Comparison of ENCODE assay signal across 11 cellular contexts in genomic region chr16:30353438-30354129, GRCh38. TPM values are rescaled to one million over a fixed set of nuclear protein-coding genes. Genes with fewer than 3 reads are reported as not detected.
DNase-seq lines count a peak whose midpoint lies in the region; FAIRE-seq and TF ChIP-seq lines count a peak whose summit lies in the region.
"Had no signal": no experiment of that assay in that cellular context is flagged by ENCODE, and none has a peak within 500 bp of the region (broad histone marks: within the 10 kb centered on the region; RNA-seq: fewer than 3 reads in every experiment).

No MANE protein-coding gene starts in this region.

- H3K4me3 Mint-ChIP-seq in activated naive CD4-positive, alpha-beta T cell treated with anti-CD3 and anti-CD28 coated beads, Interleukin-2, amount 50 U/mL, for 24 hours = peak overlapping the region; percentile 92
- H3K4me3 Mint-ChIP-seq in astrocyte (ENCODE audit: unreplicated experiment) (peak overlapping the region; percentile 95), mesothelial cell of epicardium (peak overlapping the region; percentile 93)

- H3K9me3 Mint-ChIP-seq in activated naive CD4-positive, alpha-beta T cell treated with anti-CD3 and anti-CD28 coated beads, Interleukin-2, amount 50 U/mL, for 24 hours = no peaks in the 10 kb centered on the region
- H3K9me3 Mint-ChIP-seq in astrocyte (ENCODE audit: unreplicated experiment) (no peaks in the 10 kb centered on the region), mesothelial cell of epicardium (no peaks in the 10 kb centered on the region)

- peaks cover 46% of the 10 kb centered on the region for H3K79me2 ChIP-seq in astrocyte (ENCODE audit: insufficient read depth, low read length)

- H3K4me1 Mint-ChIP-seq in activated naive CD4-positive, alpha-beta T cell treated with anti-CD3 and anti-CD28 coated beads, Interleukin-2, amount 50 U/mL, for 24 hours = peaks cover 43% of the 10 kb centered on the region
- H3K4me1 Mint-ChIP-seq in astrocyte (ENCODE audit: low read depth, unreplicated experiment) (peaks cover 13% of the 10 kb centered on the region), mesothelial cell of epicardium (peaks cover 17% of the 10 kb centered on the region)

- peak overlapping the region; percentile 96 for H3K9ac ChIP-seq in astrocyte (ENCODE audit: low read length)

- H3K4me3 ChIP-seq in astrocyte (ENCODE audit: insufficient read depth, low read depth, low read length) = no peak overlapping the region
- no peak overlapping the region for H3K4me3 ChIP-seq in uterus

- FAIRE-seq in astrocyte (lab: Jason Lieb, UNC) = no peak

- no peak for TF ChIP-seq POLR2A in uterus (IDR thresholded peaks at IDR 0.05)

- intact Hi-C loops in uterus (cut with DNase I; ENCODE audit: low total_unique reads) = no loop called here

- peaks cover 4% of the 10 kb centered on the region for H3K36me3 Mint-ChIP-seq in activated naive CD4-positive, alpha-beta T cell treated with anti-CD3 and anti-CD28 coated beads, Interleukin-2, amount 50 U/mL, for 24 hours
- peaks cover 20% of the 10 kb centered on the region for H3K36me3 Mint-ChIP-seq in astrocyte (ENCODE audit: low read depth, unreplicated experiment)
- peaks cover 13% of the 10 kb centered on the region for H3K36me3 Mint-ChIP-seq in mesothelial cell of epicardium

- no peak for DNase-seq in activated naive CD4-positive, alpha-beta T cell treated with anti-CD3 and anti-CD28 coated beads, Interleukin-2, amount 50 U/mL, for 16 hours
- DNase-seq in astrocyte (ENCODE audit: low read depth) = no peak
- no peak for DNase-seq in mesothelial cell of epicardium (ENCODE audit: low spot score in 2 of 2, unreplicated experiment in 2 of 2)
- no peak for DNase-seq in uterus
- no peak for DNase-seq in NCI-H524 (lab: John Stamatoyannopoulos, UW)
- no peak for DNase-seq in midbrain (lab: John Stamatoyannopoulos, UW)
- DNase-seq in putamen (ENCODE audit: low spot score) = no peak
- DNase-seq: EL, NCI-H2171 had no signal

- TF ChIP-seq CTCF in astrocyte (IDR thresholded peaks at IDR 0.05; ENCODE audit: insufficient read depth, low read depth, low read length) (no peak), mesothelial cell of epicardium (IDR thresholded peaks at IDR 0.05; ENCODE audit: unreplicated experiment) (no peak), uterus (IDR thresholded peaks at IDR 0.05) (no peak)

- peaks cover 20% of the 10 kb centered on the region for H3K36me3 ChIP-seq in astrocyte (ENCODE audit: insufficient read depth, low read length)
- H3K36me3 ChIP-seq in uterus = no peaks in the 10 kb centered on the region

- H3K27me3 ChIP-seq in astrocyte (ENCODE audit: insufficient read depth, low read length) = no peaks in the 10 kb centered on the region
- H3K27me3 ChIP-seq in uterus = no peaks in the 10 kb centered on the region

- peaks cover 23% of the 10 kb centered on the region for H3K4me1 ChIP-seq in astrocyte (ENCODE audit: insufficient read depth, low read length)
- peaks cover 18 to 27% of the 10 kb centered on the region in 2 donors for H3K4me1 ChIP-seq in uterus

- no peaks in the 10 kb centered on the region for H3K27me3 Mint-ChIP-seq in activated naive CD4-positive, alpha-beta T cell treated with anti-CD3 and anti-CD28 coated beads, Interleukin-2, amount 50 U/mL, for 24 hours
- H3K27me3 Mint-ChIP-seq in astrocyte (ENCODE audit: low read depth, unreplicated experiment) = no peaks in the 10 kb centered on the region
- no peaks in the 10 kb centered on the region for H3K27me3 Mint-ChIP-seq in mesothelial cell of epicardium (ENCODE audit: low read depth)

- peaks cover 36% of the 10 kb centered on the region for H4K20me1 ChIP-seq in astrocyte (ENCODE audit: insufficient read depth, low read length)

- H3K9me3 ChIP-seq in astrocyte (ENCODE audit: insufficient read depth, low read depth, low read length) (no peaks in the 10 kb centered on the region), uterus (no peaks in the 10 kb centered on the region)

- no peak overlapping the region for H2AFZ ChIP-seq in astrocyte (ENCODE audit: low read depth, low read length)

- H3K27ac Mint-ChIP-seq in activated naive CD4-positive, alpha-beta T cell treated with anti-CD3 and anti-CD28 coated beads, Interleukin-2, amount 50 U/mL, for 24 hours = no peak overlapping the region
- H3K27ac Mint-ChIP-seq in astrocyte (ENCODE audit: unreplicated experiment) (peak overlapping the region; percentile 55), mesothelial cell of epicardium (no peak overlapping the region)

- H3K4me2 ChIP-seq in astrocyte (ENCODE audit: low read length) = peak overlapping the region; percentile 96

- H3K27ac ChIP-seq in astrocyte (ENCODE audit: low read depth, low read length) (no peak overlapping the region), uterus (peak overlapping the region; percentile 94 to 95)

RNA-seq across cellular contexts. Expression of gene CD2BP2, which starts 1.5 kb away (rescaled TPM):
- 58.8 TPM in 2 replicates for total RNA-seq in astrocyte
- total RNA-seq in mesothelial cell of epicardium = 63.7 to 63.9 TPM (median 63.9 TPM) in 3 replicates
- total RNA-seq in uterus = 10 to 100 TPM; 27.9 to 74.7 (median 32.8) TPM

RNA-seq across cellular contexts. Expression of gene TBC1D10B, which starts 16.7 kb away (rescaled TPM):
- total RNA-seq in astrocyte = 50.3 and 50.8 TPM in 2 replicates
- total RNA-seq in mesothelial cell of epicardium = 59.6 to 64.1 TPM (median 64.0 TPM) in 3 replicates
- 10 to 100 TPM; 20.7 to 50.1 (median 29.9) TPM for total RNA-seq in uterus

RNA-seq across cellular contexts. Expression of gene MYL11, which starts 21.0 kb away (rescaled TPM):
- not detected in 2 replicates for total RNA-seq in astrocyte
- 1.4 to 4.4 TPM (median 2.8 TPM) in 3 replicates for total RNA-seq in mesothelial cell of epicardium
- 1 to 10 TPM in 1 of 4 donors, not detected in 3; 1.2 TPM for total RNA-seq in uterus
- total RNA-seq: kidney epithelial cell had no signal

RNA-seq across cellular contexts. Expression of gene SEPTIN1, which starts 28.8 kb away (rescaled TPM):
- total RNA-seq in astrocyte (0.48 and 0.96 TPM in 2 replicates), mesothelial cell of epicardium (0.86 to 1.6 TPM (median 1.4 TPM) in 3 replicates), uterus (1 to 10 TPM in 2 of 4 donors, not detected in 2; 1.0 to 5.3 TPM)

RNA-seq across cellular contexts. Expression of gene ZNF48, which starts 41.6 kb away (rescaled TPM):
- 16.0 and 19.5 TPM in 2 replicates for total RNA-seq in astrocyte
- total RNA-seq in mesothelial cell of epicardium = 24.2 to 25.2 TPM (median 24.8 TPM) in 3 replicates
- total RNA-seq in uterus = 10 to 100 TPM in 3 of 4 donors, 1 to 10 TPM in 1; 2.6 to 21.0 (median 12.7) TPM
